In the genomic region with DNA sequence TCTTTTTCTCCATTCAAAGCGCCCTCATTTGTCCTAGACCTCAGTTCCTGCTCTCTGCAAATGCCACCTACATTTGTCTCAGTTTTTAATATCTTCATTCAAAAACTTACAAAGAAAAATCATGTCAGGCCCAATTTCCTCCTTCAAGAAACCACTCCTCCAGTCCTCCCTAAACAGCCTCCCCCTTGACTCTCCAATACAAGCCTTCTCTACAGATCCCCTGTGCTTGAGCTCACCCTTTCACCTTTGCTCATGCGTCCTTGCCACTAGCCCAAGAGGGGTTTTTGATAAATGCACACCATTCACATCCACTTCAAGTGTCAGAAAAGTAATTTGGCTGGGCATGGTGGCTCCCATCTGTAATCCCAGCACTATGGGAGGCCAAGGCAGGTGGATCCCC, we compare ENCODE assay signal across 18 cellular contexts.
"Had no signal": no experiment of that assay in that cellular context is flagged by ENCODE, and none has a peak within 500 bp of the region (broad histone marks: within the 10 kb centered on the region; RNA-seq: fewer than 3 reads in every experiment).

No MANE protein-coding gene starts in this region.

- H3K9me3 Mint-ChIP-seq: activated B cell treated with CpG ODN at 0.5 μM for 24 hours; brain; stimulated activated naive CD8-positive, alpha-beta T cell treated with anti-CD3 and anti-CD28 coated beads, Interleukin-15, amount 100 ng/mL, for 72 hours had no signal

- ATAC-seq: left lobe of liver; stimulated activated naive CD8-positive, alpha-beta T cell treated with anti-CD3 and anti-CD28 coated beads, Interleukin-15, amount 100 ng/mL, for 72 hours had no signal

- DNase-seq: activated B cell treated with CpG ODN at 0.5 μM for 24 hours; activated CD4-positive, alpha-beta T cell treated with anti-CD3 and anti-CD28 coated beads for 48 hours; activated CD8-positive, alpha-beta memory T cell treated with anti-CD3 and anti-CD28 coated beads, Interleukin-2, amount 50 U/mL, for 48 hours; activated gamma-delta T cell treated with Interleukin-2 at 50 U/mL for 16 hours; amygdala; central memory CD4-positive, alpha-beta T cell; dorsolateral prefrontal cortex; foreskin fibroblast; kidney; midbrain; stimulated activated CD4-positive, alpha-beta T cell treated with anti-CD3 and anti-CD28 coated beads, Interleukin-12 subunit alpha, Interleukin-12 subunit beta, amount 100 ng/mL, for 4 hours; stimulated activated CD4-positive, alpha-beta T cell treated with anti-CD3 and anti-CD28 coated beads, Interleukin-1b, Interleukin-23, amount 100 ng/mL, for 48 hours; stimulated activated CD8-positive, alpha-beta memory T cell treated with anti-CD3 and anti-CD28 coated beads, Interleukin-4, amount 100 ng/mL, for 48 hours; stimulated activated naive CD8-positive, alpha-beta T cell treated with anti-CD3 and anti-CD28 coated beads, Interleukin-15, amount 100 ng/mL, for 72 hours; transverse colon had no signal

- H3K27me3 Mint-ChIP-seq: activated B cell treated with CpG ODN at 0.5 μM for 24 hours; activated naive CD8-positive, alpha-beta T cell; brain; stimulated activated naive CD8-positive, alpha-beta T cell treated with anti-CD3 and anti-CD28 coated beads, Interleukin-15, amount 100 ng/mL, for 72 hours had no signal

- H3K4me3 Mint-ChIP-seq: activated B cell treated with CpG ODN at 0.5 μM for 24 hours; activated naive CD8-positive, alpha-beta T cell; stimulated activated naive CD8-positive, alpha-beta T cell treated with anti-CD3 and anti-CD28 coated beads, Interleukin-15, amount 100 ng/mL, for 72 hours had no signal
